In genomic region chr4:185775792-185776555, GRCh38 we compare ENCODE assay signal across 12 cellular contexts. TPM values are rescaled to one million over a fixed set of nuclear protein-coding genes. Genes with fewer than 3 reads are reported as not detected.
DNase-seq lines count a peak whose midpoint lies in the region; ATAC-seq, FAIRE-seq and TF ChIP-seq lines count a peak whose summit lies in the region.
"Had no signal": no experiment of that assay in that cellular context is flagged by ENCODE, and none has a peak within 500 bp of the region (broad histone marks: within the 10 kb centered on the region; RNA-seq: fewer than 3 reads in every experiment).

No MANE protein-coding gene starts in this region.

- H2BK12ac ChIP-seq in H1 (ENCODE audit: low read depth, low read length) = 0 out of 2 replicates have a peak overlapping the region, but pooled peaks have one; percentile 11

- H3K79me2 ChIP-seq in H1 (ENCODE audit: control insufficient read depth in 1 of 2, insufficient read depth in 2 of 2, low read length in 2 of 2) = peaks cover 0 to 43% of the 10 kb centered on the region in 2 experiments; a peak in 2 of 4 replicates

- TF ChIP-seq POLR2A in H1 (IDR thresholded peaks at IDR 0.05; ENCODE audit: control extremely low read depth in 1 of 2, low read depth in 2 of 2, low read length in 2 of 2) (no peak), suprapubic skin (IDR thresholded peaks at IDR 0.05) (no peak), testis (IDR thresholded peaks at IDR 0.05) (no peak)

- no peak for TF ChIP-seq CTCF in H1 (IDR thresholded peaks at IDR 0.05; ENCODE audit: control extremely low read depth in 1 of 3, insufficient read depth in 1 of 3, low read depth in 1 of 3, low read length in 3 of 3)
- no peak for TF ChIP-seq CTCF in left lung (IDR thresholded peaks at IDR 0.05)
- no peak for TF ChIP-seq CTCF in suprapubic skin (IDR thresholded peaks at IDR 0.05)
- no peak for TF ChIP-seq CTCF in testis (IDR thresholded peaks at IDR 0.05)

- POLR2A ChIA-PET in H1 (lab: Charles Lee; ENCODE audit: partially characterized antibody) = interaction anchor here (0.7 kb wide), 1 partner anchor 13 kb away, joined by 3 read pairs; no protein-coding TSS in a partner anchor

- H2BK5ac ChIP-seq in H1 (ENCODE audit: low read depth, low read length) = no peak overlapping the region

- peaks cover 3% of the 10 kb centered on the region; the same call in 1 of the 2 replicates for H3K79me1 ChIP-seq in H1 (ENCODE audit: low read depth, low read length)

- TF ChIP-seq RAD21 in H1 (IDR thresholded peaks at IDR 0.05 in 1 of 2, conservative IDR thresholded peaks at IDR 0.05 in 1 of 2; ENCODE audit: low read depth in 2 of 2, low read length in 2 of 2) = no peak

- DNase-seq in LHCN-M2 (ENCODE audit: low read depth) (peak; percentile 29), H1 (ENCODE audit: low read depth in 1 of 2, low spot score in 2 of 2) (no peak), left lung (no peak), suprapubic skin (ENCODE audit: low spot score in 2 of 2) (no peak), testis (no peak), MG63 (no peak), middle frontal gyrus (ENCODE audit: extremely low spot score, low spot score) (no peak)
- DNase-seq: activated T-cell treated with anti-CD3 and anti-CD28 coated beads, Interleukin-2, amount 50 U/mL, for 24 hours; CD4-positive, alpha-beta T cell; NCI-H510A had no signal

- no peak overlapping the region for H3K9ac ChIP-seq in H1 (replicated peaks in 1 of 4; ENCODE audit: extremely low read depth in 1 of 4, low read depth in 3 of 4, low read length in 3 of 4)

- no peaks in the 10 kb centered on the region for H3K27me3 ChIP-seq in H1 (replicated peaks in 1 of 4; ENCODE audit: control insufficient read depth in 3 of 4, extremely low read depth in 1 of 4, insufficient read depth in 3 of 4, low read length in 3 of 4)
- no peaks in the 10 kb centered on the region for H3K27me3 ChIP-seq in left lung
- H3K27me3 ChIP-seq in suprapubic skin = no peaks in the 10 kb centered on the region
- H3K27me3 ChIP-seq in testis = no peaks in the 10 kb centered on the region
- H3K27me3 ChIP-seq in MG63 = no peaks in the 10 kb centered on the region

- no peak overlapping the region for H4K5ac ChIP-seq in H1 (ENCODE audit: insufficient read length, low read depth, low read length)

- no peak overlapping the region for H3K18ac ChIP-seq in H1 (ENCODE audit: extremely low read depth, low read length)

- H4K8ac ChIP-seq in H1 (ENCODE audit: extremely low read depth, insufficient read depth, low read length) = no peak overlapping the region

- H3K4me3 ChIP-seq in H1 (ENCODE audit: extremely low read depth in 1 of 4, insufficient read depth in 2 of 4, low read depth in 3 of 4, low read length in 4 of 4) (peak overlapping the region in 1 of 4 experiments; percentile 63; a peak in 2 of 8 replicates), left lung (no peak overlapping the region), suprapubic skin (no peak overlapping the region), testis (no peak overlapping the region), MG63 (no peak overlapping the region)

- CTCF ChIA-PET in H1 (lab: Charles Lee; ENCODE audit: partially characterized antibody) = interaction anchor here (0.6 to 1.5 kb wide), 5 partner anchors 14 to 178 kb away, joined by 3 to 4 read pairs (median 3); no protein-coding TSS in a partner anchor

- intact Hi-C loops in left lung (cut with DNase I) = no loop called here
- intact Hi-C loops in testis (cut with DNase I; ENCODE audit: low total_unique reads) = no loop called here

- no peak overlapping the region for H3K14ac ChIP-seq in H1 (ENCODE audit: insufficient read length)

- peak overlapping the region; percentile 69 to 71; a peak in 2 of 4 replicates for H3K4me2 ChIP-seq in H1 (ENCODE audit: insufficient read depth in 1 of 2, low read depth in 2 of 2, low read length in 2 of 2)

- no peak overlapping the region for H2BK20ac ChIP-seq in H1 (ENCODE audit: low read length)

- no peak overlapping the region for H3K56ac ChIP-seq in H1 (replicated peaks; ENCODE audit: insufficient read length, low read depth, low read length)

- no peak overlapping the region for H2AFZ ChIP-seq in H1 (ENCODE audit: low read length)

- ATAC-seq in left lung = no peak
- no peak for ATAC-seq in HG03135 (IDR thresholded peaks at IDR 0.05; ENCODE audit: unreplicated experiment)
- ATAC-seq: natural killer cell treated with Interleukin-12 subunit alpha and Interleukin-12 subunit beta and Interleukin-15 and Interleukin-18, amount 100 ng/mL, for 72 hours had no signal

- no peak overlapping the region for H2BK120ac ChIP-seq in H1 (replicated peaks; ENCODE audit: low read depth, low read length)

- 78% methylated on average over 4 of the region's 4 CpGs; no CpG with 5 or more reads in 1 of the 2 experiments for WGBS in H1 (ENCODE audit: extremely low coverage in 1 of 2, insufficient coverage in 1 of 2, insufficient read length in 1 of 2, insufficient replicate concordance in 2 of 2, low coverage in 1 of 2, low lambda C conversion rate in 2 of 2, missing lambda C conversion rate in 1 of 2), 2 experiments
- 85% methylated on average over 4 of the region's 4 CpGs for WGBS in suprapubic skin
- 80 to 81% methylated on average over 4 of the region's 4 CpGs for WGBS in testis, 2 donors

- TF ChIP-seq EP300 in H1 (IDR thresholded peaks at IDR 0.05; ENCODE audit: borderline replicate concordance in 1 of 2, low read depth in 2 of 2, low read length in 2 of 2) = no peak
- TF ChIP-seq EP300 in suprapubic skin (IDR thresholded peaks at IDR 0.05) = no peak

- H3K23ac ChIP-seq in H1 (ENCODE audit: insufficient read length) = no peak overlapping the region

- FAIRE-seq in H1 (lab: Jason Lieb, UNC) = no peak

- H3K36me3 ChIP-seq in H1 (ENCODE audit: control insufficient read depth in 2 of 4, insufficient read depth in 4 of 4, low read length in 3 of 4) = no peaks in the 10 kb centered on the region; a peak in 1 of 8 replicates
- no peaks in the 10 kb centered on the region for H3K36me3 ChIP-seq in left lung
- H3K36me3 ChIP-seq in suprapubic skin = no peaks in the 10 kb centered on the region
- no peaks in the 10 kb centered on the region for H3K36me3 ChIP-seq in testis (ENCODE audit: low read depth, missing control alignments)
- no peaks in the 10 kb centered on the region for H3K36me3 ChIP-seq in MG63

- no peak overlapping the region for H3K4ac ChIP-seq in H1 (replicated peaks; ENCODE audit: insufficient read length, low read depth, low read length)

- H4K20me1 ChIP-seq in H1 (replicated peaks in 1 of 2; ENCODE audit: control insufficient read depth in 1 of 2, insufficient read depth in 2 of 2, low read length in 2 of 2) = no peaks in the 10 kb centered on the region

- H3K9me3 ChIP-seq in H1 (ENCODE audit: insufficient read depth in 2 of 2, low read depth in 1 of 2, low read length in 1 of 2) = no peaks in the 10 kb centered on the region
- H3K9me3 ChIP-seq in left lung = no peaks in the 10 kb centered on the region
- no peaks in the 10 kb centered on the region for H3K9me3 ChIP-seq in suprapubic skin
- no peaks in the 10 kb centered on the region for H3K9me3 ChIP-seq in testis
- no peaks in the 10 kb centered on the region for H3K9me3 ChIP-seq in MG63

- peaks cover 3% of the 10 kb centered on the region; the same call in 1 of the 2 replicates for H3K23me2 ChIP-seq in H1 (ENCODE audit: low read depth, low read length)

- no peak overlapping the region for H2AK5ac ChIP-seq in H1 (ENCODE audit: low read depth, low read length)

- H3K4me1 ChIP-seq in H1 (replicated peaks in 1 of 4; ENCODE audit: control insufficient read depth in 3 of 4, insufficient read depth in 4 of 4, low read length in 3 of 4) (peaks cover 4 to 26% (median 17%) of the 10 kb centered on the region in 4 experiments; a peak in 5 of 7 replicates), left lung (peaks cover 9 to 15% of the 10 kb centered on the region in 2 donors), suprapubic skin (peaks cover 4% of the 10 kb centered on the region), testis (no peaks in the 10 kb centered on the region)

- H4K91ac ChIP-seq in H1 (replicated peaks; ENCODE audit: insufficient read length, low read length) = no peak overlapping the region

- H3K27ac ChIP-seq in H1 (ENCODE audit: low read depth, low read length) (no peak overlapping the region), left lung (peak overlapping the region; percentile 71 to 74), suprapubic skin (peak overlapping the region; percentile 73), testis (no peak overlapping the region)

- H2BK15ac ChIP-seq in H1 (ENCODE audit: low read length) = no peak overlapping the region

TF ChIP-seq in H1, 55 proteins besides CTCF, POLR2A, EP300 and RAD21 (continues in another document):
- TF ChIP-seq SP2 (IDR thresholded peaks at IDR 0.05; ENCODE audit: low read length) (no peak), FOSL1 (IDR thresholded peaks at IDR 0.05; ENCODE audit: insufficient read depth, low read depth, low read length) (no peak), SRF (IDR thresholded peaks at IDR 0.05; ENCODE audit: low read depth, low read length) (no peak), TAF1 (IDR thresholded peaks at IDR 0.05; ENCODE audit: low read depth, low read length) (no peak), JUND (IDR thresholded peaks at IDR 0.05; ENCODE audit: low read length) (no peak), PHF8 (conservative IDR thresholded peaks at IDR 0.05; ENCODE audit: low read depth, low read length) (no peak), KDM4A (IDR thresholded peaks at IDR 0.05; ENCODE audit: low read depth, low read length, severe bottlenecking) (no peak), RBBP5 (IDR thresholded peaks at IDR 0.05; ENCODE audit: borderline replicate concordance, low read depth, low read length) (no peak), SUZ12 (IDR thresholded peaks at IDR 0.05; ENCODE audit: low read length) (no peak), ZNF274 (IDR thresholded peaks at IDR 0.05; ENCODE audit: borderline replicate concordance, extremely low read depth, low read length) (no peak), MAFK (IDR thresholded peaks at IDR 0.05; ENCODE audit: low read depth, low read length) (no peak)

RNA-seq across cellular contexts. Expression of gene SORBS2, which starts 36.0 kb away (rescaled TPM):
- total RNA-seq in LHCN-M2 (2014; rRNA removed) (1.5 and 4.2 TPM in 2 replicates), left lung (10 to 100 TPM; 36.5 to 50.8 TPM), suprapubic skin (10 to 100 TPM; 17.4 to 40.8 (median 21.9) TPM), testis (10 to 100 TPM; 20.2 to 47.7 TPM)
- 7.9 TPM for polyA plus RNA-seq in LHCN-M2 (2012)
- 73.0 and 75.8 TPM in 2 replicates for total RNA-seq in H1 (2021; fragmentation: NEBNext Ultra II Directional; extraction: Animal tissue kit (Norgen Biotek cat#: 25700))
- polyA plus RNA-seq in H1 (2011; rRNA removed) (37.4 and 87.1 TPM in 2 replicates), testis (ENCODE audit: insufficient read depth, low read depth, low replicate concordance) (26.0 TPM)
- 34.5 TPM for polyA plus RNA-seq in H1 (2011; cell fraction: cytosol; rRNA removed)
- 96.7 TPM for polyA plus RNA-seq in H1 (2011; cell fraction: nucleus; rRNA removed)
- polyA plus RNA-seq in H1 (2012, experiment 1 of 2) = 46.3 to 72.9 TPM (median 63.2 TPM) in 4 replicates
- polyA plus RNA-seq in H1 (2012, experiment 2 of 2) = 12.5 TPM
- polyA plus RNA-seq in H1 (2013, experiment 1 of 2) = 80.9 TPM
- polyA plus RNA-seq in H1 (2013, experiment 2 of 2) = 79.9 TPM
- 136 and 328 TPM in 2 replicates for polyA minus RNA-seq in H1 (2011; rRNA and poly(A)+ RNA removed)
- polyA minus RNA-seq in H1 (2011; cell fraction: cytosol; rRNA and poly(A)+ RNA removed) = 49.0 TPM
- 200 TPM for polyA minus RNA-seq in H1 (2011; cell fraction: nucleus; rRNA and poly(A)+ RNA removed)
- total RNA-seq in MG63 (2014; rRNA removed; shearing (Covaris generic); ENCODE audit: low replicate concordance) = 0.07 and 0.10 TPM in 2 replicates
- total RNA-seq: CD4-positive, alpha-beta T cell; natural killer cell treated with Interleukin-12 subunit alpha and Interleukin-12 subunit beta and Interleukin-15 and Interleukin-18, amount 100 ng/mL, for 72 hours had no signal

Comparison
In these comparisons a context has a peak if more than half of its experiments do, and no peak if none do; other contexts are left out.
1. H3K27ac ChIP-seq: peak in left lung (2 of 2) and suprapubic skin (single experiment); none in H1 (single experiment) and testis (0 of 2).